Comparison of ENCODE assay signal across 20 cellular contexts in the genomic region with DNA sequence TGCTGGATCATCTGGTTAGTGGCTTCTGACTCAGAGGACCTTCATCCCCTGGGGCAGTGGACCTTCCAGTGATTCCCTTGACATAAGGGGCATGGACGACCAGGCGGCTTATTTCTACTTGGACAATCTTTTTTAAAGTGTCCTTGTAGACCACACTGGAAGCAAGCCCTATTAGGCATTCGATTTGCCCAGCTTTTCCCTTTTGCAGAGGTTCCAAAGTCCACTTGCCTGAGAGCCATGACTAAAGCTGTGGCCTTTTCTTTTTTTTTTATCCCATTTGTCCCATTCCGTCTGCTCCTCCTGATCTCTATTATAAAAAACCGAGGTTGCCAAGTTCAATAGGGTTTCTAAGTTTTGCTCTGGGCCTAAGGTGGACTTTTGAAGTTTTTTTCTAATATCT. TPM values are rescaled to one million over a fixed set of nuclear protein-coding genes. Genes with fewer than 3 reads are reported as not detected.
"Had no signal": no experiment of that assay in that cellular context is flagged by ENCODE, and none has a peak within 500 bp of the region (broad histone marks: within the 10 kb centered on the region; RNA-seq: fewer than 3 reads in every experiment).

No MANE protein-coding gene starts in this region.

RNA-seq across cellular contexts. Expression of gene HIGD1C, which starts 43.9 kb away (rescaled TPM):
- total RNA-seq: naive thymus-derived CD8-positive, alpha-beta T cell; natural killer cell treated with Interleukin-12 subunit alpha and Interleukin-12 subunit beta and Interleukin-15 and Interleukin-18, amount 100 ng/mL, for 72 hours; neural crest cell; omental fat pad; osteocyte; pancreas; posterior vena cava; prostate gland; pulmonary artery endothelial cell; right cardiac atrium; sciatic nerve; stomach; subcutaneous adipose tissue; temporal lobe; thoracic aorta; thyroid gland; tibial nerve; upper lobe of left lung; ureter; vagina had no signal
- polyA plus RNA-seq: naive thymus-derived CD8-positive, alpha-beta T cell; pancreas; right cardiac atrium; stomach had no signal
